11 cellular contexts compared by ENCODE assay signal in genomic region chr3:185316740-185317407, GRCh38. TPM values are rescaled to one million over a fixed set of nuclear protein-coding genes. Genes with fewer than 3 reads are reported as not detected.
DNase-seq lines count a peak whose midpoint lies in the region; ATAC-seq and TF ChIP-seq lines count a peak whose summit lies in the region.
"Had no signal": no experiment of that assay in that cellular context is flagged by ENCODE, and none has a peak within 500 bp of the region (broad histone marks: within the 10 kb centered on the region; RNA-seq: fewer than 3 reads in every experiment).

No MANE protein-coding gene starts in this region.

- H3K27ac ChIP-seq in left ventricle myocardium inferior (replicated peaks) (peak overlapping the region; percentile 63), spleen (peak overlapping the region; percentile 29 to 83 (median 79))

- H3K27me3 Mint-ChIP-seq in effector memory CD8-positive, alpha-beta T cell: no peaks in the 10 kb centered on the region

- no peaks in the 10 kb centered on the region for H3K36me3 Mint-ChIP-seq in effector memory CD8-positive, alpha-beta T cell (ENCODE audit: insufficient read depth)

- H3K4me1 ChIP-seq in left ventricle myocardium inferior (peaks cover 19% of the 10 kb centered on the region), spleen (peaks cover 0 to 17% (median 7%) of the 10 kb centered on the region in 6 donors)

- H3K9me3 ChIP-seq in left ventricle myocardium inferior (replicated peaks) (no peaks in the 10 kb centered on the region), spleen (no peaks in the 10 kb centered on the region)

- H3K4me3 ChIP-seq in left ventricle myocardium inferior (peak overlapping the region; percentile 27), spleen (peak overlapping the region in 1 of 8 donors; percentile 45)

- no peak for TF ChIP-seq POLR2A in spleen (IDR thresholded peaks at IDR 0.05)

- H3K27me3 ChIP-seq in left ventricle myocardium inferior (ENCODE audit: low read depth) (no peaks in the 10 kb centered on the region), spleen (replicated peaks in 1 of 7) (no peaks in the 10 kb centered on the region)

- intact Hi-C loops in left ventricle myocardium inferior (cut with micrococcal nuclease) (no loop called here), spleen (cut with DNase I; ENCODE audit: low total_unique reads) (no loop called here)

- H3K9me3 Mint-ChIP-seq in effector memory CD8-positive, alpha-beta T cell: no peaks in the 10 kb centered on the region
- H3K9me3 Mint-ChIP-seq: T-helper 1 cell treated with Interleukin-12 subunit alpha and Interleukin-12 subunit beta and Interleukin-4 antibody, amounts not matched to agents 30 μg/mL and 1 μg/mL, for 36 hours had no signal

- H3K4me3 Mint-ChIP-seq in effector memory CD8-positive, alpha-beta T cell: no peak overlapping the region
- H3K4me3 Mint-ChIP-seq: activated naive CD8-positive, alpha-beta T cell; T-helper 1 cell treated with Interleukin-12 subunit alpha and Interleukin-12 subunit beta and Interleukin-4 antibody, amounts not matched to agents 30 μg/mL and 1 μg/mL, for 36 hours had no signal

- WGBS in spleen, 5 donors: 36 to 49% (median 39%) methylated on average over 6 of the region's 6 CpGs

- no peak for ATAC-seq in GM21423 (IDR thresholded peaks at IDR 0.05; ENCODE audit: unreplicated experiment)
- ATAC-seq in effector memory CD8-positive, alpha-beta T cell (replicated peaks): no peak
- ATAC-seq: HCT116 had no signal

- TF ChIP-seq CTCF in left ventricle myocardium inferior (IDR thresholded peaks at IDR 0.05; ENCODE audit: borderline replicate concordance): no peak
- TF ChIP-seq CTCF in spleen (IDR thresholded peaks at IDR 0.05 in 8 of 11, conservative IDR thresholded peaks at IDR 0.05 in 3 of 11): no peak

- no peak overlapping the region for H3K27ac Mint-ChIP-seq in effector memory CD8-positive, alpha-beta T cell
- H3K27ac Mint-ChIP-seq: activated naive CD8-positive, alpha-beta T cell; T-helper 1 cell treated with Interleukin-12 subunit alpha and Interleukin-12 subunit beta and Interleukin-4 antibody, amounts not matched to agents 30 μg/mL and 1 μg/mL, for 36 hours had no signal

- H3K36me3 ChIP-seq in left ventricle myocardium inferior (no peaks in the 10 kb centered on the region), spleen (no peaks in the 10 kb centered on the region)

- H3K4me1 Mint-ChIP-seq in effector memory CD8-positive, alpha-beta T cell (ENCODE audit: low read depth in 2 of 2): no peaks in the 10 kb centered on the region

- peak; percentile 28 for DNase-seq in HS-5 (ENCODE audit: low read depth)
- DNase-seq in SKM-1 treated with dmso at 0.1 percent for 144 hours (lab: John Stamatoyannopoulos, UW; ENCODE audit: unreplicated experiment): peak; percentile 71
- DNase-seq in left ventricle myocardium inferior: no peak
- DNase-seq in spleen: no peak
- no peak for DNase-seq in activated CD4-positive, alpha-beta T cell treated with anti-CD3 and anti-CD28 coated beads for 1 hour
- no peak for DNase-seq in effector memory CD8-positive, alpha-beta T cell
- DNase-seq in NCI-H2196 (lab: John Stamatoyannopoulos, UW; ENCODE audit: unreplicated experiment): no peak

RNA-seq across cellular contexts. Expression of gene MAP3K13, which starts 46.1 kb away (rescaled TPM):
- total RNA-seq in left ventricle myocardium inferior: 8.4 TPM
- total RNA-seq in spleen: 10 to 100 TPM; 13.2 to 20.9 (median 16.6) TPM
- polyA plus RNA-seq in spleen: 10 to 100 TPM; 13.9 to 20.1 (median 14.9) TPM

Comparison
In these comparisons a context has a peak if more than half of its experiments do, and no peak if none do; other contexts are left out.
1. DNase-seq: peak in HS-5 (single experiment) and SKM-1 treated with dmso at 0.1 percent for 144 hours (single experiment); none in left ventricle myocardium inferior (single experiment), spleen (single experiment), activated CD4-positive, alpha-beta T cell treated with anti-CD3 and anti-CD28 coated beads for 1 hour (single experiment), effector memory CD8-positive, alpha-beta T cell (0 of 3) and NCI-H2196 (single experiment).